27 cellular contexts compared by ENCODE assay signal in genomic region chr16:47511882-47512281, GRCh38.
"Had no signal": no experiment of that assay in that cellular context is flagged by ENCODE, and none has a peak within 500 bp of the region (broad histone marks: within the 10 kb centered on the region; RNA-seq: fewer than 3 reads in every experiment).

No MANE protein-coding gene starts in this region.

- DNase-seq: activated CD4-positive, alpha-beta memory T cell treated with anti-CD3 and anti-CD28 coated beads, Interleukin-2, amount 10 ng/mL, durations not matched to agents 7 days and 5 days; activated CD4-positive, alpha-beta T cell treated with anti-CD3 and anti-CD28 coated beads for 36 hours; activated CD4-positive, alpha-beta T cell treated with anti-CD3 and anti-CD28 coated beads, Interleukin-2, amount 50 U/mL, for 1 hour; activated gamma-delta T cell; activated naive CD4-positive, alpha-beta T cell treated with anti-CD3 and anti-CD28 coated beads, Interleukin-2, amount 10 ng/mL, durations not matched to agents 7 days and 5 days; activated naive CD8-positive, alpha-beta T cell treated with anti-CD3 and anti-CD28 coated beads for 36 hours; activated T-cell treated with anti-CD3 and anti-CD28 coated beads for 4 hours; activated T-cell treated with anti-CD3 and anti-CD28 coated beads, Interleukin-2, amount 50 U/mL, for 48 hours; anterior cingulate cortex; caudate nucleus; MM.1S; NCI-H1048; NCI-H146; NCI-H187 treated with DMSO at 0.1 percent for 48 hours; NCI-H2081 treated with DMSO at 0.1 percent for 48 hours; NCI-H2171; NCI-H2227 treated with DMSO at 0.1 percent for 48 hours; NCI-H526 treated with DMSO at 0.1 percent for 48 hours; NK-92 treated with Interleukin-12 subunit alpha and Interleukin-12 subunit beta, amount 100 ng/mL, for 24 hours; OCI-M1; RPMI8226; T-cell; T-helper 2 cell; T1000 had no signal

- H3K4me3 ChIP-seq: breast epithelium, SK-N-MC had no signal

- H3K27me3 ChIP-seq: breast epithelium had no signal

- H3K4me1 ChIP-seq: breast epithelium had no signal

- H3K9me3 ChIP-seq: breast epithelium had no signal

- H3K27ac ChIP-seq: breast epithelium, SK-N-MC, VCaP had no signal

- H3K36me3 ChIP-seq: breast epithelium had no signal
